ENCODE assay signal across 8 cellular contexts in genomic region chr14:64910847-64911495, GRCh38. TPM values are rescaled to one million over a fixed set of nuclear protein-coding genes. Genes with fewer than 3 reads are reported as not detected.
DNase-seq lines count a peak whose midpoint lies in the region; ATAC-seq, FAIRE-seq and TF ChIP-seq lines count a peak whose summit lies in the region.

No MANE protein-coding gene starts in this region.

- ATAC-seq in Right ventricle myocardium inferior (no peak), HG03039 (IDR thresholded peaks at IDR 0.05; ENCODE audit: unreplicated experiment) (no peak), sciatic nerve (no peak)

- H3F3A ChIP-seq in OCI-LY1 (ENCODE audit: insufficient read depth, low read length), result no peaks in the 10 kb centered on the region

- H3K9me3 ChIP-seq in cardiac muscle cell (ENCODE audit: low read depth) (no peaks in the 10 kb centered on the region), OCI-LY1 (ENCODE audit: low read length) (no peaks in the 10 kb centered on the region), esophagus squamous epithelium (no peaks in the 10 kb centered on the region)

- intact Hi-C loops in Right ventricle myocardium inferior (cut with DNase I) (no loop called here), esophagus squamous epithelium (cut with DNase I) (no loop called here), sciatic nerve (cut with DNase I) (no loop called here)

- no peak overlapping the region for H2AFZ ChIP-seq in OCI-LY1 (ENCODE audit: low read length)

- DNase-seq in cardiac muscle cell (ENCODE audit: low read depth in 1 of 2, low spot score in 1 of 2) (peak; percentile 39 to 55), Right ventricle myocardium inferior (ENCODE audit: missing footprints) (no peak), esophagus squamous epithelium (lab: John Stamatoyannopoulos, UW) (no peak), urothelium cell line (ENCODE audit: low spot score) (peak; percentile 62), sciatic nerve (ENCODE audit: low spot score) (no peak), epidermal melanocyte (ENCODE audit: insufficient read length, low spot score) (no peak)

- H3K27ac ChIP-seq in cardiac muscle cell, result no peak overlapping the region
- no peak overlapping the region for H3K27ac ChIP-seq in OCI-LY1 (ENCODE audit: low read depth, low read length, poor library complexity, severe bottlenecking)
- H3K27ac ChIP-seq in esophagus squamous epithelium, result no peak overlapping the region

- H3K79me2 ChIP-seq in OCI-LY1 (ENCODE audit: insufficient read depth, low read length), result peaks cover 15% of the 10 kb centered on the region

- no peak for TF ChIP-seq POLR2A in esophagus squamous epithelium (IDR thresholded peaks at IDR 0.05)

- TF ChIP-seq CTCF in cardiac muscle cell (IDR thresholded peaks at IDR 0.05; ENCODE audit: low read depth, low read length) (peak; percentile 83), OCI-LY1 (IDR thresholded peaks at IDR 0.05; ENCODE audit: low read length) (peak; percentile 45), esophagus squamous epithelium (IDR thresholded peaks at IDR 0.05) (peak in 5 of 6 experiments; percentile 30 to 54 (median 47))

- FAIRE-seq in urothelium cell line (lab: Jason Lieb, UNC), result no peak

- 17 to 25% methylated on average over 3 of the region's 3 CpGs for WGBS in esophagus squamous epithelium, 2 donors

- H3K4me2 ChIP-seq in OCI-LY1 (ENCODE audit: low read length), result no peak overlapping the region

- no peaks in the 10 kb centered on the region for H4K20me1 ChIP-seq in OCI-LY1 (ENCODE audit: insufficient read depth, low read length)

- peaks cover 10% of the 10 kb centered on the region for H3K4me1 ChIP-seq in cardiac muscle cell (ENCODE audit: low read depth)
- peaks cover 16% of the 10 kb centered on the region for H3K4me1 ChIP-seq in OCI-LY1 (ENCODE audit: insufficient read depth, low read length, severe bottlenecking)
- H3K4me1 ChIP-seq in esophagus squamous epithelium, result peaks cover 0 to 18% (median 13%) of the 10 kb centered on the region in 3 donors

- no peaks in the 10 kb centered on the region for H3K27me3 ChIP-seq in cardiac muscle cell
- H3K27me3 ChIP-seq in OCI-LY1 (ENCODE audit: insufficient read depth, low read length), result peaks cover 7% of the 10 kb centered on the region; the same call in 1 of the 2 replicates
- H3K27me3 ChIP-seq in esophagus squamous epithelium, result no peaks in the 10 kb centered on the region

- H3K9me2 ChIP-seq in OCI-LY1 (ENCODE audit: low read depth, low read length), result no peaks in the 10 kb centered on the region

- H3K9ac ChIP-seq in OCI-LY1 (ENCODE audit: low read length), result no peak overlapping the region

- no peak overlapping the region for H3K4me3 ChIP-seq in cardiac muscle cell
- H3K4me3 ChIP-seq in OCI-LY1 (ENCODE audit: low read depth, low read length, poor library complexity, severe bottlenecking), result no peak overlapping the region
- no peak overlapping the region for H3K4me3 ChIP-seq in esophagus squamous epithelium

- H3K36me3 ChIP-seq in cardiac muscle cell, result no peaks in the 10 kb centered on the region
- H3K36me3 ChIP-seq in OCI-LY1 (ENCODE audit: insufficient read depth, low read length), result peaks cover 8% of the 10 kb centered on the region
- H3K36me3 ChIP-seq in esophagus squamous epithelium, result no peaks in the 10 kb centered on the region

RNA-seq across cellular contexts. Expression of gene CHURC1, which starts 3.3 kb away (rescaled TPM):
- 21.6 and 28.9 TPM in 2 replicates for total RNA-seq in cardiac muscle cell
- polyA plus RNA-seq in cardiac muscle cell, result 107 and 120 TPM in 2 replicates
- 98.2 TPM for total RNA-seq in Right ventricle myocardium inferior
- 10 to 100 TPM; 28.9 to 74.7 (median 56.0) TPM for total RNA-seq in esophagus squamous epithelium
- total RNA-seq in sciatic nerve, result 66.0 TPM

RNA-seq across cellular contexts. Expression of gene SPTB, which starts 31.3 kb away (rescaled TPM):
- total RNA-seq in cardiac muscle cell, result 9.2 and 13.6 TPM in 2 replicates
- polyA plus RNA-seq in cardiac muscle cell, result 6.4 and 9.9 TPM in 2 replicates
- total RNA-seq in Right ventricle myocardium inferior, result 79.4 TPM
- 1 to 10 TPM in 2 of 4 donors, under 1 TPM in 2; 0.13 to 3.8 (median 1.5) TPM for total RNA-seq in esophagus squamous epithelium
- 14.8 TPM for total RNA-seq in sciatic nerve

RNA-seq across cellular contexts. Expression of gene GPX2, which starts 31.6 kb away (rescaled TPM):
- total RNA-seq in cardiac muscle cell (not detected in 2 replicates), Right ventricle myocardium inferior (not detected), esophagus squamous epithelium (100 to 1,000 TPM in 3 of 4 donors, 10 to 100 TPM in 1; 97.1 to 273 (median 191) TPM), sciatic nerve (not detected)
- polyA plus RNA-seq in cardiac muscle cell, result 0.26 TPM in 1 of 2 replicates, not detected in the other

Comparison
In these comparisons a context has a peak if more than half of its experiments do, and no peak if none do; other contexts are left out.
1. DNase-seq: peak in cardiac muscle cell (2 of 2) and urothelium cell line (single experiment); none in Right ventricle myocardium inferior (single experiment), esophagus squamous epithelium (single experiment), sciatic nerve (single experiment) and epidermal melanocyte (single experiment).
2. RNA of gene GPX2, which starts 31.6 kb away (total RNA-seq): 97.1 to 273 TPM in esophagus squamous epithelium; not detected in cardiac muscle cell, not detected in Right ventricle myocardium inferior (single experiment) and not detected in sciatic nerve (single experiment); every median in the first group is over 10 times any median in the second.
3. Peak in every context shown above with its lines, with median percentiles within 50 percentile points of each other: CTCF ChIP-seq.